34 cellular contexts compared by ENCODE assay signal in genomic region chr1:85571181-85571540, GRCh38. TPM values are rescaled to one million over a fixed set of nuclear protein-coding genes. Genes with fewer than 3 reads are reported as not detected.
DNase-seq lines count a peak whose midpoint lies in the region; ATAC-seq, FAIRE-seq and TF ChIP-seq lines count a peak whose summit lies in the region.
"Had no signal": no experiment of that assay in that cellular context is flagged by ENCODE, and none has a peak within 500 bp of the region (broad histone marks: within the 10 kb centered on the region; RNA-seq: fewer than 3 reads in every experiment).

No MANE protein-coding gene starts in this region.

- H3K4me2 ChIP-seq in mammary epithelial cell (ENCODE audit: insufficient read depth, low read depth, low read length) (peak overlapping the region; percentile 37), keratinocyte (ENCODE audit: control insufficient read depth, extremely low read depth, insufficient read depth, low read depth, low read length) (peak overlapping the region; percentile 90)

- in situ Hi-C loops in mammary epithelial cell (cut with MboI; ENCODE audit: low sequenced_read_pairs in 2 of 2) (loop anchor here in 1 of 2 donors (10.0 kb wide), 2 partner anchors 76 to 266 kb away; no protein-coding TSS in a partner anchor), Panc1 (cut with HindIII; ENCODE audit: low pct_unique_long_range_greater_than_20kb, low sequenced_read_pairs) (no loop called here)

- H3K4me3 ChIP-seq in mammary epithelial cell (replicated peaks in 1 of 3; ENCODE audit: insufficient read depth in 1 of 3, low read depth in 2 of 3, low read length in 3 of 3) (no peak overlapping the region), Panc1 (ENCODE audit: low read depth in 2 of 2, low read length in 2 of 2) (no peak overlapping the region), keratinocyte (ENCODE audit: control insufficient read depth in 2 of 3, extremely low read depth in 1 of 3, insufficient read depth in 2 of 3, low read depth in 1 of 3, low read length in 3 of 3) (no peak overlapping the region), uterus (no peak overlapping the region)
- H3K4me3 ChIP-seq: esophagus muscularis mucosa, left ventricle myocardium inferior, pancreas, tibial nerve had no signal

- H3K36me3 Mint-ChIP-seq in MCF 10A (ENCODE audit: insufficient read depth, unreplicated experiment) (peaks cover 15% of the 10 kb centered on the region), type B pancreatic cell (peaks cover 7% of the 10 kb centered on the region)
- no peaks in the 10 kb centered on the region for H3K36me3 Mint-ChIP-seq in activated CD8-positive, alpha-beta T cell treated with anti-CD3 and anti-CD28 coated beads, Interleukin-2, amount 10 ng/mL, durations not matched to agents 7 days and 5 days (ENCODE audit: low read depth)
- H3K36me3 Mint-ChIP-seq: activated naive CD8-positive, alpha-beta T cell; CD8-positive, alpha-beta memory T cell; natural killer cell treated with Interleukin-12 subunit alpha and Interleukin-12 subunit beta and Interleukin-15 and Interleukin-18, amount 100 ng/mL, for 72 hours had no signal

- H4K20me1 ChIP-seq in mammary epithelial cell (ENCODE audit: insufficient read depth, low read length): no peaks in the 10 kb centered on the region
- no peaks in the 10 kb centered on the region for H4K20me1 ChIP-seq in keratinocyte (ENCODE audit: control insufficient read depth, extremely low read depth, insufficient read depth, low read length)

- H3K79me2 ChIP-seq in mammary epithelial cell (ENCODE audit: insufficient read depth, low read length): no peaks in the 10 kb centered on the region
- H3K79me2 ChIP-seq in keratinocyte (ENCODE audit: control insufficient read depth, insufficient read depth, low read length): no peaks in the 10 kb centered on the region

- H3K27me3 ChIP-seq in mammary epithelial cell (ENCODE audit: insufficient read depth, low read length) (no peaks in the 10 kb centered on the region), Panc1 (ENCODE audit: control insufficient read depth, insufficient read depth, low read length) (no peaks in the 10 kb centered on the region), keratinocyte (ENCODE audit: control insufficient read depth, extremely low read depth, insufficient read depth, low read length) (no peaks in the 10 kb centered on the region), uterus (no peaks in the 10 kb centered on the region)
- H3K27me3 ChIP-seq: esophagus muscularis mucosa, pancreas, tibial nerve had no signal

- no peak overlapping the region for H2AFZ ChIP-seq in mammary epithelial cell (ENCODE audit: low read depth, low read length)
- no peak overlapping the region for H2AFZ ChIP-seq in keratinocyte (ENCODE audit: control insufficient read depth, low read length)

- H3K9me1 ChIP-seq in keratinocyte (ENCODE audit: control insufficient read depth, extremely low read depth, insufficient read depth, low read length): no peaks in the 10 kb centered on the region

- no peak overlapping the region for H3K27ac Mint-ChIP-seq in MCF 10A (ENCODE audit: low read depth, unreplicated experiment)
- H3K27ac Mint-ChIP-seq in activated CD8-positive, alpha-beta T cell treated with anti-CD3 and anti-CD28 coated beads, Interleukin-2, amount 10 ng/mL, durations not matched to agents 7 days and 5 days: no peak overlapping the region
- no peak overlapping the region for H3K27ac Mint-ChIP-seq in type B pancreatic cell
- H3K27ac Mint-ChIP-seq: activated CD4-positive, alpha-beta memory T cell treated with anti-CD3 and anti-CD28 coated beads, Interleukin-2, amount 10 ng/mL, durations not matched to agents 7 days and 5 days; activated naive CD8-positive, alpha-beta T cell; CD8-positive, alpha-beta memory T cell; H9; natural killer cell treated with Interleukin-12 subunit alpha and Interleukin-12 subunit beta and Interleukin-15 and Interleukin-18, amount 100 ng/mL, for 72 hours; stimulated activated naive CD8-positive, alpha-beta T cell treated with anti-CD3 and anti-CD28 coated beads, Interleukin-15, Interleukin-2, amounts not matched to agents 100 ng/mL and 50 ng/mL, for 24 hours had no signal

- no peak overlapping the region for H3K4me3 Mint-ChIP-seq in MCF 10A (ENCODE audit: unreplicated experiment)
- H3K4me3 Mint-ChIP-seq in activated CD8-positive, alpha-beta T cell treated with anti-CD3 and anti-CD28 coated beads, Interleukin-2, amount 10 ng/mL, durations not matched to agents 7 days and 5 days: no peak overlapping the region
- H3K4me3 Mint-ChIP-seq in type B pancreatic cell: no peak overlapping the region
- H3K4me3 Mint-ChIP-seq: activated CD4-positive, alpha-beta memory T cell treated with anti-CD3 and anti-CD28 coated beads, Interleukin-2, amount 10 ng/mL, durations not matched to agents 7 days and 5 days; activated naive CD8-positive, alpha-beta T cell; CD8-positive, alpha-beta memory T cell; H9; natural killer cell treated with Interleukin-12 subunit alpha and Interleukin-12 subunit beta and Interleukin-15 and Interleukin-18, amount 100 ng/mL, for 72 hours; stimulated activated naive CD8-positive, alpha-beta T cell treated with anti-CD3 and anti-CD28 coated beads, Interleukin-15, Interleukin-2, amounts not matched to agents 100 ng/mL and 50 ng/mL, for 24 hours had no signal

- BruUV-seq in mammary epithelial cell (replicated peaks; lab: Mats Ljungman, UMichigan) (no TSS peak), MCF 10A (replicated peaks; lab: Mats Ljungman, UMichigan) (no TSS peak), Panc1 (replicated peaks; lab: Mats Ljungman, UMichigan) (no TSS peak)

- DNase-seq in mammary epithelial cell (no peak), MCF 10A (ENCODE audit: unreplicated experiment) (no peak), Panc1 (ENCODE audit: low read depth, low spot score) (no peak), keratinocyte (ENCODE audit: low read depth, low spot score) (no peak), uterus (no peak), type B pancreatic cell (ENCODE audit: extremely low spot score, unreplicated experiment) (no peak), NCI-H128 (lab: John Stamatoyannopoulos, UW; ENCODE audit: unreplicated experiment) (no peak)
- DNase-seq in activated CD8-positive, alpha-beta T cell treated with anti-CD3 and anti-CD28 coated beads, Interleukin-2, amount 10 ng/mL, durations not matched to agents 7 days and 5 days: no peak
- DNase-seq: activated CD4-positive, alpha-beta memory T cell treated with anti-CD3 and anti-CD28 coated beads, Interleukin-2, amount 10 ng/mL, durations not matched to agents 7 days and 5 days; activated CD4-positive, CD25-positive, alpha-beta regulatory T cell treated with anti-CD3 and anti-CD28 coated beads, Interleukin-2, amount 50 U/mL, for 72 hours; CD8-positive, alpha-beta memory T cell; cerebellar nuclear complex; DMS53; effector memory CD4-positive, alpha-beta T cell; foreskin melanocyte; H9; hypothalamus; left ventricle myocardium inferior; NCI-H1092; NCI-H1930; NCI-H526 treated with DMSO at 0.1 percent for 48 hours; pancreas; right cardiac atrium; SHP77; T-helper 1 cell had no signal

- no peak for TF ChIP-seq CTCF in mammary epithelial cell (conservative IDR thresholded peaks at IDR 0.05 in 1 of 2, IDR thresholded peaks at IDR 0.05 in 1 of 2; ENCODE audit: extremely low read depth in 1 of 2, insufficient read depth in 1 of 2, low read depth in 1 of 2, low read length in 2 of 2)
- no peak for TF ChIP-seq CTCF in MCF 10A (IDR thresholded peaks at IDR 0.05; ENCODE audit: unreplicated experiment)
- TF ChIP-seq CTCF in Panc1 (IDR thresholded peaks at IDR 0.05): no peak
- TF ChIP-seq CTCF in keratinocyte (optimal IDR thresholded peaks at IDR 0.05 in 1 of 3, IDR thresholded peaks at IDR 0.05 in 1 of 3, conservative IDR thresholded peaks at IDR 0.05 in 1 of 3; ENCODE audit: extremely low read depth in 1 of 3, insufficient read depth in 2 of 3, low read length in 3 of 3): no peak
- no peak for TF ChIP-seq CTCF in uterus (IDR thresholded peaks at IDR 0.05)
- no peak for TF ChIP-seq CTCF in type B pancreatic cell (conservative IDR thresholded peaks at IDR 0.05)

- CTCF ChIA-PET in mammary epithelial cell (lab: Charles Lee; ENCODE audit: low non-redundant PET): interaction anchor here (0.6 to 0.7 kb wide), 2 partner anchors 227 to 352 kb away, joined by 3 to 7 read pairs; no protein-coding TSS in a partner anchor
- CTCF ChIA-PET in MCF 10A (lab: Yijun Ruan, JAX): interaction anchor here (0.6 to 2.4 kb wide), 11 partner anchors 9 to 819 kb away, joined by 3 to 19 read pairs (median 5); partner anchors contain the start of genes BCL10 and CCN1
- CTCF ChIA-PET in Panc1 (lab: Charles Lee): no interaction called here
- CTCF ChIA-PET in activated CD8-positive, alpha-beta T cell treated with anti-CD3 and anti-CD28 coated beads, Interleukin-2, amount 10 ng/mL, durations not matched to agents 7 days and 5 days (lab: Charles Lee): interaction anchor here (1.6 kb wide), 1 partner anchor 10 kb away, joined by 4 read pairs; no protein-coding TSS in a partner anchor

- H3K36me3 ChIP-seq in mammary epithelial cell (ENCODE audit: insufficient read depth, low read length) (no peaks in the 10 kb centered on the region), Panc1 (ENCODE audit: control insufficient read depth, insufficient read depth, low read length) (no peaks in the 10 kb centered on the region), keratinocyte (ENCODE audit: control insufficient read depth in 2 of 2, extremely low read depth in 1 of 2, insufficient read depth in 2 of 2, low read length in 2 of 2) (no peaks in the 10 kb centered on the region), uterus (no peaks in the 10 kb centered on the region)
- H3K36me3 ChIP-seq: esophagus muscularis mucosa, left ventricle myocardium inferior, pancreas, tibial nerve had no signal

- peak overlapping the region; percentile 41 for H3K27ac ChIP-seq in mammary epithelial cell (ENCODE audit: insufficient read depth, low read depth, low read length)
- peak overlapping the region; percentile 83 for H3K27ac ChIP-seq in Panc1 (ENCODE audit: low read length)
- H3K27ac ChIP-seq in keratinocyte (ENCODE audit: control insufficient read depth, insufficient read depth, low read length): peak overlapping the region; percentile 39
- peak overlapping the region; percentile 75 to 97 for H3K27ac ChIP-seq in uterus
- H3K27ac ChIP-seq: 22Rv1, left ventricle myocardium inferior, pancreas, tibial nerve had no signal

- dilution Hi-C loops in mammary epithelial cell (cut with HindIII; ENCODE audit: low sequenced_read_pairs) (loop anchor here (25.0 kb wide), 1 partner anchor 259 kb away; no protein-coding TSS in a partner anchor), keratinocyte (cut with MboI; ENCODE audit: extremely low pct_ligation_motif_present, low sequenced_read_pairs) (no loop called here)

- no peak overlapping the region for H3K9ac ChIP-seq in mammary epithelial cell (ENCODE audit: insufficient read depth, low read length)
- H3K9ac ChIP-seq in keratinocyte (ENCODE audit: control insufficient read depth, extremely low read depth, insufficient read depth, low read length): peak overlapping the region; percentile 2

- H3K9me3 ChIP-seq in mammary epithelial cell (replicated peaks; ENCODE audit: insufficient read depth, low read length) (no peaks in the 10 kb centered on the region), Panc1 (ENCODE audit: control insufficient read depth, insufficient read depth, low read depth, low read length) (0 out of 2 replicates have a peak, but pooled peaks cover 6% of the 10 kb centered on the region), keratinocyte (ENCODE audit: control insufficient read depth, low read depth, low read length) (no peaks in the 10 kb centered on the region), uterus (no peaks in the 10 kb centered on the region)
- H3K9me3 ChIP-seq: esophagus muscularis mucosa, left ventricle myocardium inferior, pancreas, tibial nerve had no signal

- FAIRE-seq in keratinocyte (lab: Jason Lieb, UNC): peak; percentile 70
- FAIRE-seq: GM12891, pancreas, TTC549 had no signal

- POLR2A ChIA-PET in MCF 10A (lab: Yijun Ruan, JAX) (interaction anchor here (0.6 to 3.9 kb wide), 16 partner anchors 9 to 509 kb away, joined by 3 to 52 read pairs (median 5); partner anchors contain the start of genes BCL10, CCN1, DDAH1 and ZNHIT6), Panc1 (lab: Charles Lee) (interaction anchor here (0.6 to 1.5 kb wide), 3 partner anchors 10 to 1660 kb away, joined by 4 to 16 read pairs (median 8); no protein-coding TSS in a partner anchor)
- POLR2A ChIA-PET in activated CD8-positive, alpha-beta T cell treated with anti-CD3 and anti-CD28 coated beads, Interleukin-2, amount 10 ng/mL, durations not matched to agents 7 days and 5 days (lab: Charles Lee): no interaction called here

- H3K9me3 Mint-ChIP-seq in MCF 10A (ENCODE audit: unreplicated experiment): no peaks in the 10 kb centered on the region
- H3K9me3 Mint-ChIP-seq in activated CD8-positive, alpha-beta T cell treated with anti-CD3 and anti-CD28 coated beads, Interleukin-2, amount 10 ng/mL, durations not matched to agents 7 days and 5 days (ENCODE audit: insufficient read depth): no peaks in the 10 kb centered on the region
- H3K9me3 Mint-ChIP-seq in type B pancreatic cell: no peaks in the 10 kb centered on the region
- H3K9me3 Mint-ChIP-seq: activated CD4-positive, alpha-beta memory T cell treated with anti-CD3 and anti-CD28 coated beads, Interleukin-2, amount 10 ng/mL, durations not matched to agents 7 days and 5 days; CD8-positive, alpha-beta memory T cell; H9; natural killer cell treated with Interleukin-12 subunit alpha and Interleukin-12 subunit beta and Interleukin-15 and Interleukin-18, amount 100 ng/mL, for 72 hours; stimulated activated naive CD8-positive, alpha-beta T cell treated with anti-CD3 and anti-CD28 coated beads, Interleukin-15, Interleukin-2, amounts not matched to agents 100 ng/mL and 50 ng/mL, for 24 hours had no signal

- no peak; the same call in 1 of the 2 replicates for ATAC-seq in Panc1
- ATAC-seq in activated CD8-positive, alpha-beta T cell treated with anti-CD3 and anti-CD28 coated beads, Interleukin-2, amount 10 ng/mL, durations not matched to agents 7 days and 5 days: no peak
- ATAC-seq: natural killer cell treated with Interleukin-12 subunit alpha and Interleukin-12 subunit beta and Interleukin-15 and Interleukin-18, amount 100 ng/mL, for 72 hours; pancreas; right cardiac atrium had no signal

- H3K27me3 Mint-ChIP-seq in MCF 10A (ENCODE audit: insufficient read depth, unreplicated experiment): no peaks in the 10 kb centered on the region
- peaks cover 45% of the 10 kb centered on the region for H3K27me3 Mint-ChIP-seq in activated CD8-positive, alpha-beta T cell treated with anti-CD3 and anti-CD28 coated beads, Interleukin-2, amount 10 ng/mL, durations not matched to agents 7 days and 5 days (ENCODE audit: low read depth)
- H3K27me3 Mint-ChIP-seq in type B pancreatic cell: peaks cover 15% of the 10 kb centered on the region

- no peak for TF ChIP-seq POLR2A in uterus (IDR thresholded peaks at IDR 0.05)

- WGBS in mammary epithelial cell (ENCODE audit: low coverage, missing lambda C conversion rate): 92% methylated on average over 2 of the region's 2 CpGs

- peaks cover 55% of the 10 kb centered on the region for H3K4me1 Mint-ChIP-seq in MCF 10A (ENCODE audit: insufficient read depth, unreplicated experiment)
- H3K4me1 Mint-ChIP-seq in activated CD8-positive, alpha-beta T cell treated with anti-CD3 and anti-CD28 coated beads, Interleukin-2, amount 10 ng/mL, durations not matched to agents 7 days and 5 days (ENCODE audit: low read depth): peaks cover 1% of the 10 kb centered on the region
- peaks cover 11% of the 10 kb centered on the region for H3K4me1 Mint-ChIP-seq in type B pancreatic cell (ENCODE audit: unreplicated experiment)

- peaks cover 64% of the 10 kb centered on the region for H3K4me1 ChIP-seq in mammary epithelial cell (ENCODE audit: insufficient read depth, low read length)
- H3K4me1 ChIP-seq in Panc1 (ENCODE audit: control insufficient read depth, insufficient read depth, low read length): peaks cover 74% of the 10 kb centered on the region
- peaks cover 63% of the 10 kb centered on the region for H3K4me1 ChIP-seq in keratinocyte (ENCODE audit: control insufficient read depth, extremely low read depth, insufficient read depth, low read length)
- H3K4me1 ChIP-seq in uterus: peaks cover 0 to 7% of the 10 kb centered on the region in 2 donors

- intact Hi-C loops in mammary epithelial cell (cut with micrococcal nuclease): no loop called here
- intact Hi-C loops in MCF 10A (cut with micrococcal nuclease): loop anchor here (5.0 kb wide), 1 partner anchor 164 kb away; no protein-coding TSS in a partner anchor
- intact Hi-C loops in Panc1 (cut with micrococcal nuclease; ENCODE audit: unreplicated experiment): no loop called here
- intact Hi-C loops in uterus (cut with DNase I; ENCODE audit: low total_unique reads): no loop called here

RNA-seq across cellular contexts. Expression of gene CCN1, which starts 9.4 kb away (rescaled TPM):
- 100 to 1,000 TPM in 1 of 2 donors, 10 to 100 TPM in 1; 59.7 to 164 TPM for total RNA-seq in mammary epithelial cell
- 83.8 TPM for polyA plus RNA-seq in mammary epithelial cell
- polyA minus RNA-seq in mammary epithelial cell: 130 TPM
- 37.3 and 90.2 TPM in 2 replicates for total RNA-seq in MCF 10A (2022)
- 355 TPM for total RNA-seq in Panc1 (2021; ENCODE audit: unreplicated experiment)
- polyA plus RNA-seq in Panc1 (2012; ENCODE audit: insufficient read length): 366 TPM
- 77.2 to 238 TPM (median 95.2 TPM) in 3 replicates for polyA plus RNA-seq in keratinocyte
- 58.9 TPM for polyA plus RNA-seq in keratinocyte (2011; ENCODE audit: low read depth)
- polyA plus RNA-seq in keratinocyte (2011; cell fraction: cytosol; rRNA removed): 74.0 and 77.9 TPM in 2 replicates
- polyA plus RNA-seq in keratinocyte (2011; cell fraction: nucleus; rRNA removed): 520 and 553 TPM in 2 replicates
- polyA plus RNA-seq in keratinocyte (2012; ENCODE audit: low replicate concordance): 186 and 227 TPM in 2 replicates
- 54.3 to 160 TPM (median 85.0 TPM) in 3 replicates for polyA minus RNA-seq in keratinocyte
- 143 TPM for polyA minus RNA-seq in keratinocyte (2011; cell fraction: cytosol; rRNA and poly(A)+ RNA removed)
- polyA minus RNA-seq in keratinocyte (2011; cell fraction: nucleus; rRNA and poly(A)+ RNA removed): 180 and 278 TPM in 2 replicates
- 100 to 1,000 TPM in 2 of 4 donors, 10 to 100 TPM in 2; 28.2 to 324 (median 134) TPM for total RNA-seq in uterus
- not detected for total RNA-seq in activated CD8-positive, alpha-beta T cell treated with anti-CD3 and anti-CD28 coated beads, Interleukin-2, amount 10 ng/mL, durations not matched to agents 7 days and 5 days
- total RNA-seq in type B pancreatic cell (ENCODE audit: low replicate concordance): 53.7 and 136 TPM in 2 replicates
- total RNA-seq: activated CD4-positive, alpha-beta memory T cell treated with anti-CD3 and anti-CD28 coated beads, Interleukin-2, amount 10 ng/mL, durations not matched to agents 7 days and 5 days; mononuclear cell; natural killer cell treated with Interleukin-12 subunit alpha and Interleukin-12 subunit beta and Interleukin-15 and Interleukin-18, amount 100 ng/mL, for 72 hours had no signal
- polyA plus RNA-seq: CD8-positive, alpha-beta memory T cell had no signal

Comparison
In these comparisons a context has a peak if more than half of its experiments do, and no peak if none do; other contexts are left out.
1. RNA of gene CCN1, which starts 9.4 kb away (total RNA-seq): 355 TPM in Panc1 (single experiment), 28.2 to 324 TPM in uterus, 59.7 to 164 TPM in mammary epithelial cell, 37.3 to 90.2 TPM in MCF 10A and 53.7 to 136 TPM in type B pancreatic cell; not detected in activated CD8-positive, alpha-beta T cell treated with anti-CD3 and anti-CD28 coated beads, Interleukin-2, amount 10 ng/mL, durations not matched to agents 7 days and 5 days; every median in the first group is over 10 times any median in the second.
2. Peak in every context shown above with its lines, with median percentiles within 50 percentile points of each other: H3K27ac ChIP-seq.